Comparison of ENCODE assay signal across 14 cellular contexts in the genomic region with DNA sequence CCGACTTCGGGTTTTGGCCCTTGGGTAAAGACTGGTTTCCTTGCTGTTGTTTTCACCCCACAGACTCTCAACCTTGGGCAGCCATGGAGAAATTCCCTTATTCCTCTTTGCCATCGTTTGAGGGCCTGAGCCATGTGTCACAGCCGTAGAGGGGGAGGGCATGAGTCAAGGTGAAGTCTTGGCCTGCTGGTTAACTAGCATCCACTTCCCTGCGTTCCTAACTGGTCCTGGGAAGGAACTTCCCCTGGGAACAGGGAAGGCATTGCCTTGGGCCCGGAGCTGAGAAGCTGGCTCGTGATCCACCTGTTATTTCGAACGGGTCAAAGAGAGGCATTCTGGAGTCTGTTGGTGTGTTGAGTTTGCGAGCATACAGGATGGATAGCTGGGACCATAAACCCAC.
"Had no signal": no experiment of that assay in that cellular context is flagged by ENCODE, and none has a peak within 500 bp of the region (broad histone marks: within the 10 kb centered on the region; RNA-seq: fewer than 3 reads in every experiment).

No MANE protein-coding gene starts in this region.

- ATAC-seq: activated CD8-positive, alpha-beta memory T cell treated with anti-CD3 and anti-CD28 coated beads, Interleukin-2, amount 10 ng/mL, durations not matched to agents 7 days and 5 days; activated T-cell treated with anti-CD3 and anti-CD28 coated beads, Interleukin-2, amount 50 U/mL, for 4 hours; naive thymus-derived CD4-positive, alpha-beta T cell; right cardiac atrium; upper lobe of right lung had no signal

- H3K4me3 ChIP-seq: breast epithelium, upper lobe of right lung had no signal

- DNase-seq: activated CD4-positive, alpha-beta T cell treated with anti-CD3 and anti-CD28 coated beads, Interleukin-2, amount 50 U/mL, for 48 hours; activated CD8-positive, alpha-beta memory T cell treated with anti-CD3 and anti-CD28 coated beads, Interleukin-2, amount 10 ng/mL, durations not matched to agents 7 days and 5 days; activated gamma-delta T cell; activated naive CD8-positive, alpha-beta T cell treated with anti-CD3 and anti-CD28 coated beads for 36 hours; activated T-cell treated with anti-CD3 and anti-CD28 coated beads, Interleukin-2, amount 50 U/mL, for 4 hours; erythroblast; immature natural killer cell; mammary epithelial cell; naive thymus-derived CD4-positive, alpha-beta T cell; posterior cingulate gyrus; right cardiac atrium; stimulated activated naive CD4-positive, alpha-beta T cell treated with Interleukin-2 at 50 U/mL for 16 hours; upper lobe of right lung had no signal
